In the genomic region with DNA sequence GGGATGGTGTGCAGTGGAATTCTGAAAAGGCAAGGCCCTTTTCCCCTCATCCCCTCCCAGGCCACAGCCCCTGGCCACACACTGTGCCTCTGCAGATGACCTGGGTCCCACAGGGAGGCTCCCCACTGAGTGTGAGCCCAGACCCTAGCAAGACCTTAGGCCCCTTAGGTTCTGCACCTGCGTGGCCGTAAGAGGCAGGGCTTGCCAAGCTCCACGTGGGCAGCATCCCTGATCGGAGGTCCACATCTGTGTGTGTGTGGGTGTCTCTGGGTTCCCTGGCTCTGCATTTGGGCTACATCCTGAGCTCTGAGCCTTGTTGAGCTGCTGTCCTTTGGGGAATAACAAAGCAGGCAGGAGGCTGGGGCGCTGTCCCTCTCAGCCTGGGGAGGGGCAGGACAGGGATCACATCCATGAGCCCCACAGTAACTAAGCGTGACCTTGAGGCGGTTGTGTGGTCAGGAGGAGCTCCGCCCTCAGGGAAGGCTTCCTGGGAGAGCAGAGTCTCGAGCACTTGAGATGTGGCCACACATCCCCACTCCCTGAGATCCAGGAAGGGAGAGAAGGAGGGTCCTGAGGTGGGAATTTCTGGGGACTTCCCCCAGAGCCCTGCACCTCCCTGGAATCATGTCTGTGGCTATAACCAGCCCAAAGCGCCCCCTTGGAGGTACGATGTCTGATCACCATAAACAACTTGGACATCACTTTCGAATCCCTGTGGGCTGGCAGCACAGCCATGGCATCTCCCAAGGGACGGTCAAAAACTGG, we compare ENCODE assay signal across 11 cellular contexts.
DNase-seq lines count a peak whose midpoint lies in the region; ATAC-seq and TF ChIP-seq lines count a peak whose summit lies in the region.
"Had no signal": no experiment of that assay in that cellular context is flagged by ENCODE, and none has a peak within 500 bp of the region (broad histone marks: within the 10 kb centered on the region; RNA-seq: fewer than 3 reads in every experiment).

No MANE protein-coding gene starts in this region.

- H3K4me1 Mint-ChIP-seq in CD4-positive, alpha-beta memory T cell = peaks cover 26 to 59% (median 46%) of the 10 kb centered on the region in 4 donors

- H3K36me3 ChIP-seq in CD4-positive, alpha-beta memory T cell (ENCODE audit: insufficient read depth, low read length) = peaks cover 10% of the 10 kb centered on the region
- H3K36me3 ChIP-seq in prostate gland = no peaks in the 10 kb centered on the region

- DNase-seq in CD4-positive, alpha-beta memory T cell = no peak
- DNase-seq in RPMI7951 (ENCODE audit: low read depth) (peak; percentile 93), fibroblast of gingiva (ENCODE audit: low read depth) (peak; percentile 40), prostate gland (ENCODE audit: low spot score) (no peak), midbrain (lab: John Stamatoyannopoulos, UW) (no peak), NCI-H1930 (lab: John Stamatoyannopoulos, UW) (no peak)
- DNase-seq: activated CD4-positive, alpha-beta T cell treated with anti-CD3 and anti-CD28 coated beads for 48 hours; NCI-H146; stimulated activated CD4-positive, alpha-beta T cell treated with anti-CD3 and anti-CD28 coated beads, Interleukin-4, amount 100 ng/mL, for 4 hours had no signal

- H3K9me3 ChIP-seq in CD4-positive, alpha-beta memory T cell (ENCODE audit: control insufficient read depth in 1 of 2, low read length in 2 of 2) = no peaks in the 10 kb centered on the region
- H3K9me3 ChIP-seq in prostate gland = no peaks in the 10 kb centered on the region

- H3K27me3 Mint-ChIP-seq in CD4-positive, alpha-beta memory T cell = no peaks in the 10 kb centered on the region

- peaks cover 0 to 1% (median 0%) of the 10 kb centered on the region in 8 donors for H3K9me3 Mint-ChIP-seq in CD4-positive, alpha-beta memory T cell

- no peaks in the 10 kb centered on the region for H3K27me3 ChIP-seq in CD4-positive, alpha-beta memory T cell (ENCODE audit: insufficient read depth, low read length)
- no peaks in the 10 kb centered on the region for H3K27me3 ChIP-seq in prostate gland (replicated peaks; ENCODE audit: insufficient read depth)

- TF ChIP-seq CTCF in prostate gland (IDR thresholded peaks at IDR 0.05) = no peak

- H3K4me3 ChIP-seq in CD4-positive, alpha-beta memory T cell (ENCODE audit: low read length in 2 of 2) = no peak overlapping the region
- H3K4me3 ChIP-seq in prostate gland = no peak overlapping the region

- H3K27ac Mint-ChIP-seq in CD4-positive, alpha-beta memory T cell = peak overlapping the region; percentile 60 to 95 (median 92)

- ATAC-seq in HG03108 (IDR thresholded peaks at IDR 0.05; ENCODE audit: unreplicated experiment) = no peak
- ATAC-seq in HG03025 (IDR thresholded peaks at IDR 0.05; ENCODE audit: low FRiP score, unreplicated experiment) = no peak

- peak overlapping the region; percentile 45 for H3K27ac ChIP-seq in CD4-positive, alpha-beta memory T cell (ENCODE audit: low read depth, low read length)
- peak overlapping the region; percentile 76 to 79 for H3K27ac ChIP-seq in prostate gland

- intact Hi-C loops in CD4-positive, alpha-beta memory T cell (cut with micrococcal nuclease) = no loop called here
- intact Hi-C loops in prostate gland (cut with DNase I) = loop anchor here (5.0 kb wide), 1 partner anchor 102 kb away; no protein-coding TSS in a partner anchor

- H3K36me3 Mint-ChIP-seq in CD4-positive, alpha-beta memory T cell = peaks cover 15 to 53% of the 10 kb centered on the region in 2 donors

- H3K4me3 Mint-ChIP-seq in CD4-positive, alpha-beta memory T cell = peak overlapping the region in 3 of 8 donors; percentile 34 to 48 (median 39)

- WGBS in prostate gland = 80% methylated on average over 13 of the region's 13 CpGs

- no peak for TF ChIP-seq POLR2A in prostate gland (IDR thresholded peaks at IDR 0.05)

- CTCF ChIA-PET in CD4-positive, alpha-beta memory T cell (lab: Charles Lee; ENCODE audit: partially characterized antibody) = no interaction called here

- POLR2A ChIA-PET in CD4-positive, alpha-beta memory T cell (lab: Charles Lee; ENCODE audit: partially characterized antibody) = interaction anchor here (1.1 kb wide), 1 partner anchor 10 kb away, joined by 3 read pairs; no protein-coding TSS in a partner anchor

- H3K4me1 ChIP-seq in CD4-positive, alpha-beta memory T cell (ENCODE audit: insufficient read depth, low read length) = peaks cover 41% of the 10 kb centered on the region
- H3K4me1 ChIP-seq in prostate gland (replicated peaks) = peaks cover 20% of the 10 kb centered on the region

Comparison
In these comparisons a context has a peak if more than half of its experiments do, and no peak if none do; other contexts are left out.
1. DNase-seq: peak in RPMI7951 (single experiment) and fibroblast of gingiva (single experiment); none in CD4-positive, alpha-beta memory T cell (0 of 5), prostate gland (single experiment), midbrain (single experiment) and NCI-H1930 (0 of 2).